11 cellular contexts compared by ENCODE assay signal in genomic region chr14:20799955-20800544, GRCh38. TPM values are rescaled to one million over a fixed set of nuclear protein-coding genes. Genes with fewer than 3 reads are reported as not detected.
A peak's percentile ranks its signal among the peaks of the same experiment; 100 is the strongest.
DNase-seq lines count a peak whose midpoint lies in the region; ATAC-seq and TF ChIP-seq lines count a peak whose summit lies in the region.
"Had no signal": no experiment of that assay in that cellular context is flagged by ENCODE, and none has a peak within 500 bp of the region (broad histone marks: within the 10 kb centered on the region; RNA-seq: fewer than 3 reads in every experiment).

No MANE protein-coding gene starts in this region.

- DNase-seq in dermis blood vessel endothelial cell: peak; percentile 82
- DNase-seq in medulla oblongata (ENCODE audit: extremely low spot score): peak; percentile 70
- DNase-seq in HEK293T (ENCODE audit: extremely low spot score): no peak
- DNase-seq in RKO (ENCODE audit: low spot score): no peak
- DNase-seq in DMS53 treated with DMSO at 0.1 percent for 48 hours (lab: John Stamatoyannopoulos, UW; ENCODE audit: unreplicated experiment): no peak

- CTCF ChIA-PET in HEK293T (lab: Yijun Ruan, JAX): no interaction called here

- H3K36me3 ChIP-seq in subcutaneous abdominal adipose tissue (ENCODE audit: control insufficient read depth in 5 of 5, insufficient read depth in 5 of 5, low read length in 5 of 5): no peaks in the 10 kb centered on the region

- peaks cover 16 to 31% (median 29%) of the 10 kb centered on the region in 3 donors for H3K4me1 Mint-ChIP-seq in IgD-negative memory B cell

- H3K27ac ChIP-seq in subcutaneous abdominal adipose tissue (ENCODE audit: low read depth, low read length): peak overlapping the region; percentile 65
- H3K27ac ChIP-seq: epithelial cell of prostate had no signal

- peak overlapping the region in 3 of 4 donors; percentile 4 to 75 (median 70) for H3K4me3 Mint-ChIP-seq in IgD-negative memory B cell

- no peaks in the 10 kb centered on the region for H3K9me3 ChIP-seq in subcutaneous abdominal adipose tissue (ENCODE audit: control insufficient read depth in 5 of 5, low read length in 5 of 5)

- peak overlapping the region in 2 of 3 donors; percentile 55 to 81 for H3K27ac Mint-ChIP-seq in IgD-negative memory B cell

- H3K9me3 Mint-ChIP-seq in IgD-negative memory B cell: no peaks in the 10 kb centered on the region

- no peaks in the 10 kb centered on the region for H3K27me3 Mint-ChIP-seq in IgD-negative memory B cell

- POLR2A ChIA-PET in HEK293T (lab: Yijun Ruan, JAX): no interaction called here

- peaks cover 0 to 33% (median 2%) of the 10 kb centered on the region in 5 donors for H3K4me1 ChIP-seq in subcutaneous abdominal adipose tissue (ENCODE audit: control insufficient read depth in 5 of 5, insufficient read depth in 5 of 5, low read length in 5 of 5)

- H3K27me3 ChIP-seq in subcutaneous abdominal adipose tissue (ENCODE audit: control insufficient read depth in 5 of 5, insufficient read depth in 4 of 5, low read length in 5 of 5): peaks cover 0 to 6% (median 5%) of the 10 kb centered on the region in 5 donors

- H3K36me3 Mint-ChIP-seq in IgD-negative memory B cell: peaks cover 1% of the 10 kb centered on the region

- H3K9ac ChIP-seq in subcutaneous abdominal adipose tissue (ENCODE audit: low read length in 5 of 5): peak overlapping the region in 1 of 5 donors; percentile 54

- H3K4me3 ChIP-seq in subcutaneous abdominal adipose tissue (ENCODE audit: low read depth in 1 of 5, low read length in 5 of 5): peak overlapping the region; percentile 30 to 84 (median 57)

- ATAC-seq in HG03196 (IDR thresholded peaks at IDR 0.05; ENCODE audit: unreplicated experiment): no peak
- ATAC-seq: Panc1 had no signal

TF ChIP-seq in HEK293T, 16 proteins besides CTCF, POLR2A, EP300 and RAD21:
- TF ChIP-seq ZNF384 (IDR thresholded peaks at IDR 0.05) (no peak), CTBP1 (IDR thresholded peaks at IDR 0.05; ENCODE audit: borderline replicate concordance) (no peak), FOXK2 (IDR thresholded peaks at IDR 0.05) (no peak), HDGF (IDR thresholded peaks at IDR 0.05; ENCODE audit: borderline replicate concordance) (no peak), SP1 (IDR thresholded peaks at IDR 0.05) (no peak), NFRKB (IDR thresholded peaks at IDR 0.05) (no peak), L3MBTL2 (conservative IDR thresholded peaks at IDR 0.05) (no peak), LEF1 (IDR thresholded peaks at IDR 0.05; ENCODE audit: borderline replicate concordance) (no peak), TARDBP (IDR thresholded peaks at IDR 0.05) (no peak), ARNT (IDR thresholded peaks at IDR 0.05) (no peak), FOXM1 (IDR thresholded peaks at IDR 0.05; ENCODE audit: borderline replicate concordance) (no peak), ELF4 (IDR thresholded peaks at IDR 0.05) (no peak), SUZ12 (IDR thresholded peaks at IDR 0.05) (no peak), PKNOX1 (IDR thresholded peaks at IDR 0.05) (no peak), BHLHE40 (IDR thresholded peaks at IDR 0.05; ENCODE audit: borderline replicate concordance) (no peak), FOXA1 (IDR thresholded peaks at IDR 0.05) (no peak)

RNA-seq across cellular contexts. Expression of gene RNASE1, which starts 2.6 kb away (rescaled TPM):
- not detected for polyA plus RNA-seq in IgD-negative memory B cell
- 28.6 and 64.0 TPM in 2 replicates for total RNA-seq in dermis blood vessel endothelial cell

RNA-seq across cellular contexts. Expression of gene RNASE6, which starts 19.0 kb away (rescaled TPM):
- 84.5 TPM for polyA plus RNA-seq in IgD-negative memory B cell
- total RNA-seq in dermis blood vessel endothelial cell: 0.14 and 0.17 TPM in 2 replicates
- total RNA-seq: G401 had no signal

RNA-seq across cellular contexts. Expression of gene EDDM3B, which starts 31.8 kb away (rescaled TPM):
- polyA plus RNA-seq in IgD-negative memory B cell: not detected
- total RNA-seq in dermis blood vessel endothelial cell: not detected in 2 replicates
- total RNA-seq: G401 had no signal

RNA-seq across cellular contexts. Expression of gene EDDM3A, which starts 54.4 kb away (rescaled TPM):
- polyA plus RNA-seq in IgD-negative memory B cell: not detected
- not detected in 2 replicates for total RNA-seq in dermis blood vessel endothelial cell
- total RNA-seq: G401 had no signal

Comparison
In these comparisons a context has a peak if more than half of its experiments do, and no peak if none do; other contexts are left out.
1. DNase-seq: peak in dermis blood vessel endothelial cell (single experiment) and medulla oblongata (single experiment); none in HEK293T (single experiment), RKO (single experiment) and DMS53 treated with DMSO at 0.1 percent for 48 hours (single experiment).